Comparison of ENCODE assay signal across 20 cellular contexts in genomic region chr7:121344093-121344492, GRCh38. TPM values are rescaled to one million over a fixed set of nuclear protein-coding genes. Genes with fewer than 3 reads are reported as not detected.
A peak's percentile ranks its signal among the peaks of the same experiment; 100 is the strongest.
DNase-seq lines count a peak whose midpoint lies in the region; ATAC-seq and TF ChIP-seq lines count a peak whose summit lies in the region.
"Had no signal": no experiment of that assay in that cellular context is flagged by ENCODE, and none has a peak within 500 bp of the region (broad histone marks: within the 10 kb centered on the region; RNA-seq: fewer than 3 reads in every experiment).

No MANE protein-coding gene starts in this region.

- no peak overlapping the region for H3K4me3 ChIP-seq in CD8-positive, alpha-beta T cell (ENCODE audit: low read depth, low read length)
- H3K4me3 ChIP-seq in choroid plexus epithelial cell (ENCODE audit: low read depth, low read length) (no peak overlapping the region), endodermal cell (ENCODE audit: low read length) (no peak overlapping the region)

- H3K4me1 ChIP-seq in CD8-positive, alpha-beta T cell (ENCODE audit: insufficient read depth, low read length): no peaks in the 10 kb centered on the region
- H3K4me1 ChIP-seq in endodermal cell (ENCODE audit: control insufficient read depth, insufficient read depth, low read length): no peaks in the 10 kb centered on the region

- H3K27me3 Mint-ChIP-seq in CD8-positive, alpha-beta T cell (ENCODE audit: low read depth): no peaks in the 10 kb centered on the region
- no peaks in the 10 kb centered on the region for H3K27me3 Mint-ChIP-seq in endodermal cell (ENCODE audit: insufficient read depth)
- H3K27me3 Mint-ChIP-seq: CD4-positive, CD25-positive, alpha-beta regulatory T cell; IgD-negative memory B cell had no signal

- H3K4me1 Mint-ChIP-seq in CD8-positive, alpha-beta T cell (ENCODE audit: low read depth): no peaks in the 10 kb centered on the region
- H3K4me1 Mint-ChIP-seq in endodermal cell: no peaks in the 10 kb centered on the region

- no peak overlapping the region for H3K27ac ChIP-seq in CD8-positive, alpha-beta T cell (ENCODE audit: low read depth, low read length)
- no peak overlapping the region for H3K27ac ChIP-seq in endodermal cell (ENCODE audit: low read depth, low read length)

- POLR2A ChIA-PET in CD8-positive, alpha-beta T cell (lab: Charles Lee): no interaction called here

- H3K9me3 Mint-ChIP-seq in CD8-positive, alpha-beta T cell: no peaks in the 10 kb centered on the region
- H3K9me3 Mint-ChIP-seq in endodermal cell: no peaks in the 10 kb centered on the region
- H3K9me3 Mint-ChIP-seq: CD4-positive, CD25-positive, alpha-beta regulatory T cell; IgD-negative memory B cell had no signal

- no peak for TF ChIP-seq CTCF in CD8-positive, alpha-beta T cell (IDR thresholded peaks at IDR 0.05)
- TF ChIP-seq CTCF in choroid plexus epithelial cell (conservative IDR thresholded peaks at IDR 0.05; ENCODE audit: low read depth, low read length) (no peak), endodermal cell (conservative IDR thresholded peaks at IDR 0.05) (no peak)

- H3K9ac ChIP-seq in endodermal cell (ENCODE audit: extremely low read depth, low read length, poor library complexity, severe bottlenecking): no peak overlapping the region

- ATAC-seq in CD8-positive, alpha-beta T cell: no peak
- ATAC-seq in left colon (peak; percentile 64), sciatic nerve (peak; percentile 57), HG03354 (IDR thresholded peaks at IDR 0.05; ENCODE audit: poor library complexity, severe bottlenecking, unreplicated experiment) (no peak)

- intact Hi-C loops in CD8-positive, alpha-beta T cell (cut with DNase I, micrococcal nuclease): no loop called here
- intact Hi-C loops in left colon (cut with DNase I, micrococcal nuclease): no loop called here
- intact Hi-C loops in sciatic nerve (cut with DNase I): no loop called here

- 100% methylated on average over 1 of the region's 2 CpGs; no CpG with 5 or more reads in 1 of the 2 experiments for WGBS in endodermal cell (ENCODE audit: insufficient coverage in 1 of 2, insufficient read length in 1 of 2), 2 experiments

- H3K27ac Mint-ChIP-seq in CD8-positive, alpha-beta T cell: peak overlapping the region; percentile 30
- no peak overlapping the region for H3K27ac Mint-ChIP-seq in endodermal cell
- H3K27ac Mint-ChIP-seq: CD4-positive, CD25-positive, alpha-beta regulatory T cell had no signal

- no peak overlapping the region for H3K4me3 Mint-ChIP-seq in CD8-positive, alpha-beta T cell
- no peak overlapping the region for H3K4me3 Mint-ChIP-seq in endodermal cell
- H3K4me3 Mint-ChIP-seq: CD4-positive, CD25-positive, alpha-beta regulatory T cell; IgD-negative memory B cell had no signal

- no peaks in the 10 kb centered on the region for H3K36me3 ChIP-seq in CD8-positive, alpha-beta T cell (ENCODE audit: insufficient read depth, low read length)
- H3K36me3 ChIP-seq in endodermal cell (ENCODE audit: control insufficient read depth, insufficient read depth, low read length): peaks cover 20% of the 10 kb centered on the region

- DNase-seq in CD8-positive, alpha-beta T cell: no peak
- DNase-seq in choroid plexus epithelial cell (ENCODE audit: low read depth): peak; percentile 35
- DNase-seq in left colon: no peak
- no peak for DNase-seq in sciatic nerve (ENCODE audit: low spot score)
- no peak for DNase-seq in endodermal cell
- DNase-seq in DMS53 treated with DMSO at 0.1 percent for 48 hours (lab: John Stamatoyannopoulos, UW; ENCODE audit: unreplicated experiment): no peak
- no peak for DNase-seq in germinal center (ENCODE audit: low spot score)
- DNase-seq: Calu3; CD4-positive, CD25-positive, alpha-beta regulatory T cell; DMS79; GDM1; NCI-H146; NCI-H2081 treated with DMSO at 0.1 percent for 48 hours; NCI-H226; NCI-H526 treated with DMSO at 0.1 percent for 48 hours; SIG-M5 had no signal

- CTCF ChIA-PET in CD8-positive, alpha-beta T cell (lab: Charles Lee): no interaction called here

- no peaks in the 10 kb centered on the region for H3K27me3 ChIP-seq in CD8-positive, alpha-beta T cell (ENCODE audit: insufficient read depth, low read length)
- no peaks in the 10 kb centered on the region for H3K27me3 ChIP-seq in endodermal cell (ENCODE audit: control insufficient read depth, insufficient read depth, low read length, poor library complexity, severe bottlenecking)

- no peaks in the 10 kb centered on the region for H3K9me3 ChIP-seq in CD8-positive, alpha-beta T cell (ENCODE audit: low read length)
- no peaks in the 10 kb centered on the region for H3K9me3 ChIP-seq in endodermal cell (ENCODE audit: control insufficient read depth, low read length)

- peaks cover 24% of the 10 kb centered on the region for H3K36me3 Mint-ChIP-seq in CD8-positive, alpha-beta T cell
- H3K36me3 Mint-ChIP-seq in endodermal cell (ENCODE audit: low read depth): peaks cover 20% of the 10 kb centered on the region

RNA-seq across cellular contexts. Expression of gene WNT16, which starts 15.3 kb away (rescaled TPM):
- total RNA-seq in CD8-positive, alpha-beta T cell: not detected
- total RNA-seq in left colon (not detected), sciatic nerve (not detected), endodermal cell (under 1 TPM; 0.57 to 0.93 TPM)
- polyA plus RNA-seq in endodermal cell (2013, experiment 1 of 2): 0.18 TPM
- polyA plus RNA-seq in endodermal cell (2013, experiment 2 of 2): not detected
- total RNA-seq: Calu3; CD4-positive, CD25-positive, alpha-beta regulatory T cell; OCI-LY7; RPMI7951 had no signal

RNA-seq across cellular contexts. Expression of gene FAM3C, which starts 52.0 kb away (rescaled TPM):
- 10 to 100 TPM; 11.7 to 11.9 TPM for total RNA-seq in CD8-positive, alpha-beta T cell
- 10 to 100 TPM; 46.4 to 51.7 TPM for total RNA-seq in left colon
- 56.2 TPM for total RNA-seq in sciatic nerve
- 10 to 100 TPM; 61.3 to 61.5 TPM for total RNA-seq in endodermal cell
- 54.5 TPM for polyA plus RNA-seq in endodermal cell (2013, experiment 1 of 2)
- 53.0 TPM for polyA plus RNA-seq in endodermal cell (2013, experiment 2 of 2)

Comparison
In these comparisons a context has a peak if more than half of its experiments do, and no peak if none do; other contexts are left out.
1. ATAC-seq: peak in left colon (single experiment) and sciatic nerve (single experiment); none in CD8-positive, alpha-beta T cell (single experiment) and HG03354 (single experiment).